8 cellular contexts compared by ENCODE assay signal in genomic region chr1:167803358-167804217, GRCh38.
DNase-seq lines count a peak whose midpoint lies in the region; ATAC-seq and TF ChIP-seq lines count a peak whose summit lies in the region.

No MANE protein-coding gene starts in this region.

- H3K79me2 ChIP-seq in DND-41 (ENCODE audit: insufficient read depth, low read length), result no peaks in the 10 kb centered on the region

- H3K9me3 Mint-ChIP-seq in naive B cell, result peaks cover 0 to 1% (median 0%) of the 10 kb centered on the region in 7 donors
- H3K9me3 Mint-ChIP-seq in stimulated activated effector memory CD8-positive, alpha-beta T cell treated with anti-CD3 and anti-CD28 coated beads, Interleukin-12 subunit alpha, Interleukin-12 subunit beta, amount 100 ng/mL, for 72 hours, result no peaks in the 10 kb centered on the region

- H3K9ac ChIP-seq in DND-41 (ENCODE audit: low read depth, low read length), result no peak overlapping the region

- TF ChIP-seq CTCF in DND-41 (IDR thresholded peaks at IDR 0.05; ENCODE audit: borderline replicate concordance, extremely low read depth, low read length, poor library complexity, severe bottlenecking) (peak; percentile 100), epithelial cell of proximal tubule (conservative IDR thresholded peaks at IDR 0.05; ENCODE audit: low read depth, low read length) (peak; percentile 98)

- H4K20me1 ChIP-seq in DND-41 (ENCODE audit: insufficient read depth, low read length), result no peaks in the 10 kb centered on the region

- peak overlapping the region; percentile 96 for H3K27ac ChIP-seq in DND-41 (ENCODE audit: low read length)

- H3K9me3 ChIP-seq in DND-41 (ENCODE audit: insufficient read depth, low read length, severe bottlenecking), result no peaks in the 10 kb centered on the region

- H3K27me3 ChIP-seq in DND-41 (ENCODE audit: insufficient read depth, low read length, poor library complexity), result no peaks in the 10 kb centered on the region

- H3K4me1 ChIP-seq in DND-41 (ENCODE audit: insufficient read depth, low read length), result peaks cover 34% of the 10 kb centered on the region

- no peaks in the 10 kb centered on the region for H3K36me3 Mint-ChIP-seq in naive B cell
- peaks cover 12% of the 10 kb centered on the region for H3K36me3 Mint-ChIP-seq in stimulated activated effector memory CD8-positive, alpha-beta T cell treated with anti-CD3 and anti-CD28 coated beads, Interleukin-12 subunit alpha, Interleukin-12 subunit beta, amount 100 ng/mL, for 72 hours

- H3K4me3 Mint-ChIP-seq in naive B cell, result peak overlapping the region in 1 of 8 donors; percentile 70
- peak overlapping the region; percentile 56 for H3K4me3 Mint-ChIP-seq in stimulated activated effector memory CD8-positive, alpha-beta T cell treated with anti-CD3 and anti-CD28 coated beads, Interleukin-12 subunit alpha, Interleukin-12 subunit beta, amount 100 ng/mL, for 72 hours

- H3K27ac Mint-ChIP-seq in naive B cell, result peak overlapping the region in 2 of 6 donors; percentile 31 to 67
- peak overlapping the region; percentile 83 for H3K27ac Mint-ChIP-seq in stimulated activated effector memory CD8-positive, alpha-beta T cell treated with anti-CD3 and anti-CD28 coated beads, Interleukin-12 subunit alpha, Interleukin-12 subunit beta, amount 100 ng/mL, for 72 hours

- H3K4me1 Mint-ChIP-seq in naive B cell, result peaks cover 15 to 22% (median 18%) of the 10 kb centered on the region in 3 donors
- peaks cover 26% of the 10 kb centered on the region for H3K4me1 Mint-ChIP-seq in stimulated activated effector memory CD8-positive, alpha-beta T cell treated with anti-CD3 and anti-CD28 coated beads, Interleukin-12 subunit alpha, Interleukin-12 subunit beta, amount 100 ng/mL, for 72 hours

- ATAC-seq in DND-41 (ENCODE audit: insufficient read depth, low read depth), result peak; percentile 85
- peak; percentile 89 for ATAC-seq in GM21786 (IDR thresholded peaks at IDR 0.05; ENCODE audit: unreplicated experiment)
- peak; percentile 98 for ATAC-seq in naive B cell (ENCODE audit: low read depth in 2 of 2)
- ATAC-seq in stimulated activated effector memory CD8-positive, alpha-beta T cell treated with anti-CD3 and anti-CD28 coated beads, Interleukin-12 subunit alpha, Interleukin-12 subunit beta, amount 100 ng/mL, for 72 hours, result peak; percentile 88

- H3K4me2 ChIP-seq in DND-41 (ENCODE audit: insufficient read depth, low read length), result 0 out of 2 replicates have a peak overlapping the region, but pooled peaks have one; percentile 10

- in situ Hi-C loops in KBM-7 (cut with MboI; ENCODE audit: low pct_unique_long_range_greater_than_20kb, low sequenced_read_pairs), result no loop called here

- H3K4me3 ChIP-seq in DND-41 (ENCODE audit: low read depth in 1 of 2, low read length in 2 of 2) (no peak overlapping the region), epithelial cell of proximal tubule (ENCODE audit: low read depth, low read length) (no peak overlapping the region)

- no peaks in the 10 kb centered on the region for H3K27me3 Mint-ChIP-seq in naive B cell

- no peaks in the 10 kb centered on the region for H3K36me3 ChIP-seq in DND-41 (ENCODE audit: insufficient read depth, low read length)

- DNase-seq in DND-41 (peak; percentile 91), KBM-7 (peak; percentile 96), OCI-M1 (lab: John Stamatoyannopoulos, UW) (peak; percentile 98), epithelial cell of proximal tubule (ENCODE audit: low read depth) (peak; percentile 80), naive B cell (peak; percentile 83)
- peak; percentile 95 for DNase-seq in activated CD8-positive, alpha-beta memory T cell treated with anti-CD3 and anti-CD28 coated beads, Interleukin-2, amount 50 U/mL, for 48 hours
- peak; percentile 89 to 94 for DNase-seq in stimulated activated effector memory CD8-positive, alpha-beta T cell treated with anti-CD3 and anti-CD28 coated beads, Interleukin-12 subunit alpha, Interleukin-12 subunit beta, amount 100 ng/mL, for 72 hours (ENCODE audit: low spot score in 2 of 2)

- H2AFZ ChIP-seq in DND-41 (ENCODE audit: low read depth, low read length), result no peak overlapping the region
